In genomic region chr1:51235611-51236547, GRCh38 we compare ENCODE assay signal across 8 cellular contexts. TPM values are rescaled to one million over a fixed set of nuclear protein-coding genes. Genes with fewer than 3 reads are reported as not detected.
DNase-seq lines count a peak whose midpoint lies in the region; ATAC-seq, FAIRE-seq and TF ChIP-seq lines count a peak whose summit lies in the region.

Gene RNF11 (plus strand): TSS chr1:51236273. CDS start chr1:51236757, 484 bp downstream.

- peak within 1 kb of the TSS; percentile 98 to 99 for H3K27ac ChIP-seq in A549
- peak within 1 kb of the TSS; percentile 89 for H3K27ac ChIP-seq in VCaP
- peak within 1 kb of the TSS; percentile 95 for H3K27ac ChIP-seq in skeletal muscle tissue (ENCODE audit: low read depth, low read length)

- H3K36me3 ChIP-seq in skeletal muscle tissue (ENCODE audit: control insufficient read depth in 3 of 3, insufficient read depth in 3 of 3, low read length in 3 of 3) = peaks cover 0 to 4% (median 0%) of the 10 kb centered on the region in 3 donors

- TF ChIP-seq CTCF in A549 (IDR thresholded peaks at IDR 0.05) (no peak), VCaP (conservative IDR thresholded peaks at IDR 0.05) (no peak)

- peak; percentile 70 for TF ChIP-seq POLR2A in A549 (IDR thresholded peaks at IDR 0.05; ENCODE audit: low read length)

- peak; percentile 97 to 98 for ATAC-seq in A549
- peak; percentile 84 for ATAC-seq in GM18867 (IDR thresholded peaks at IDR 0.05; ENCODE audit: unreplicated experiment)
- peak; percentile 78 for ATAC-seq in HG03097 (IDR thresholded peaks at IDR 0.05; ENCODE audit: low FRiP score, unreplicated experiment)

- H3K9ac ChIP-seq in skeletal muscle tissue (ENCODE audit: low read depth in 1 of 3, low read length in 3 of 3) = peak within 1 kb of the TSS; percentile 98 to 99 (median 98)

- H3K4me3 ChIP-seq in A549 = peak within 1 kb of the TSS; percentile 100
- peak within 1 kb of the TSS; percentile 96 for H3K4me3 ChIP-seq in iPS-18c (ENCODE audit: insufficient read depth, low read depth, low read length)
- peak within 1 kb of the TSS; percentile 94 to 99 (median 96) for H3K4me3 ChIP-seq in skeletal muscle tissue (ENCODE audit: low read length in 3 of 3)

- H3K4me1 ChIP-seq in A549 = peaks cover 25% of the 10 kb centered on the region
- peaks cover 27 to 35% (median 34%) of the 10 kb centered on the region in 3 donors for H3K4me1 ChIP-seq in skeletal muscle tissue (ENCODE audit: control insufficient read depth in 3 of 3, insufficient read depth in 3 of 3, low read length in 3 of 3)

- no peak for TF ChIP-seq RAD21 in A549 (conservative IDR thresholded peaks at IDR 0.05 in 1 of 2, IDR thresholded peaks at IDR 0.05 in 1 of 2)

- 3% methylated on average over 16 of the region's 62 CpGs for WGBS in A549 (ENCODE audit: missing lambda C conversion rate)

- DNase-seq in A549 (ENCODE audit: low read depth in 1 of 2, low spot score in 1 of 2) (peak; percentile 69 to 74), NCI-H2171 (lab: John Stamatoyannopoulos, UW) (peak; percentile 91), T47D (ENCODE audit: low read depth in 1 of 2, low spot score in 1 of 2) (peak; percentile 72 to 89)

- no peak for FAIRE-seq in A549 (lab: Jason Lieb, UNC)

- in situ Hi-C loops in T47D (cut with HindIII; ENCODE audit: low pct_unique_long_range_greater_than_20kb, low sequenced_read_pairs) = no loop called here

- POLR2A ChIA-PET in A549 (lab: Yijun Ruan, JAX) = interaction anchor here (0.5 to 1.6 kb wide), 6 partner anchors 10 to 491 kb away, joined by 3 to 5 read pairs (median 3); no protein-coding TSS in a partner anchor

- TF ChIP-seq EP300 in A549 (IDR thresholded peaks at IDR 0.05) = no peak

- no peaks in the 10 kb centered on the region for H3K27me3 ChIP-seq in skeletal muscle tissue (ENCODE audit: control insufficient read depth in 3 of 3, insufficient read depth in 3 of 3, low read length in 3 of 3)

- H3K9me3 ChIP-seq in A549 (no peaks in the 10 kb centered on the region), iPS-18c (ENCODE audit: control insufficient read depth, insufficient read depth, low read length) (no peaks in the 10 kb centered on the region), skeletal muscle tissue (ENCODE audit: control insufficient read depth in 3 of 3, low read length in 3 of 3) (no peaks in the 10 kb centered on the region)

- peak within 1 kb of the TSS; percentile 95 for H3K4me2 ChIP-seq in A549

- CTCF ChIA-PET in A549 (lab: Yijun Ruan, JAX) = interaction anchor here (1.4 to 1.5 kb wide), 2 partner anchors 44 to 47 kb away, joined by 5 read pairs; no protein-coding TSS in a partner anchor

TF ChIP-seq in A549, 52 proteins besides CTCF, POLR2A, EP300 and RAD21 (continues in another document):
- TF ChIP-seq CBX2 (IDR thresholded peaks at IDR 0.05; ENCODE audit: borderline replicate concordance, low read depth) (no peak), MAFK (IDR thresholded peaks at IDR 0.05; ENCODE audit: partially characterized antibody) (no peak), KDM5A (IDR thresholded peaks at IDR 0.05) (no peak), EHMT2 (IDR thresholded peaks at IDR 0.05; ENCODE audit: low read depth) (no peak), MAZ (IDR thresholded peaks at IDR 0.05; ENCODE audit: borderline replicate concordance, low read depth, low read length) (no peak), JUN (IDR thresholded peaks at IDR 0.05) (peak in 1 of 2 experiments; percentile 70; a peak in 3 of 5 replicates), RNF2 (IDR thresholded peaks at IDR 0.05; ENCODE audit: borderline replicate concordance, low read depth) (no peak), KDM1A (IDR thresholded peaks at IDR 0.05; ENCODE audit: low read depth) (no peak), HDAC2 (IDR thresholded peaks at IDR 0.05) (no peak), PHF8 (IDR thresholded peaks at IDR 0.05; ENCODE audit: borderline replicate concordance, low read depth) (0 out of 2 replicates have a peak, but pooled peaks have one; percentile 28), ZFP36 (IDR thresholded peaks at IDR 0.05; ENCODE audit: borderline replicate concordance, partially characterized antibody) (no peak), ZSCAN20 (CRISPR knock-in tag; IDR thresholded peaks at IDR 0.05) (no peak), RFX5 (IDR thresholded peaks at IDR 0.05) (no peak), CHD4 (IDR thresholded peaks at IDR 0.05; ENCODE audit: borderline replicate concordance) (no peak), ELK1 (IDR thresholded peaks at IDR 0.05; ENCODE audit: low read depth, low read length) (no peak), RCOR1 (IDR thresholded peaks at IDR 0.05; ENCODE audit: low read depth, low read length) (no peak), BCL3 (IDR thresholded peaks at IDR 0.05) (peak; percentile 71; the same call in 1 of the 3 replicates), FOSB (CRISPR knock-in tag; IDR thresholded peaks at IDR 0.05) (no peak), POLR2AphosphoS2 (conservative IDR thresholded peaks at IDR 0.05; ENCODE audit: low read length) (no peak), CHD2 (IDR thresholded peaks at IDR 0.05; ENCODE audit: low read length, partially characterized antibody) (no peak), NPAS2 (CRISPR knock-in tag; IDR thresholded peaks at IDR 0.05; ENCODE audit: borderline replicate concordance) (no peak), MAX (IDR thresholded peaks at IDR 0.05) (peak; percentile 41)
- TF ChIP-seq, protein P1, sequence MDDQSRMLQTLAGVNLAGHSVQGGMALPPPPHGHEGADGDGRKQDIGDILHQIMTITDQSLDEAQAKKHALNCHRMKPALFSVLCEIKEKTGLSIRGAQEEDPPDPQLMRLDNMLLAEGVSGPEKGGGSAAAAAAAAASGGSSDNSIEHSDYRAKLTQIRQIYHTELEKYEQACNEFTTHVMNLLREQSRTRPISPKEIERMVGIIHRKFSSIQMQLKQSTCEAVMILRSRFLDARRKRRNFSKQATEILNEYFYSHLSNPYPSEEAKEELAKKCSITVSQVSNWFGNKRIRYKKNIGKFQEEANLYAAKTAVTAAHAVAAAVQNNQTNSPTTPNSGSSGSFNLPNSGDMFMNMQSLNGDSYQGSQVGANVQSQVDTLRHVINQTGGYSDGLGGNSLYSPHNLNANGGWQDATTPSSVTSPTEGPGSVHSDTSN (IDR thresholded peaks at IDR 0.05) = 0 out of 2 replicates have a peak, but pooled peaks have one; percentile 27
- TF ChIP-seq, protein P2, sequence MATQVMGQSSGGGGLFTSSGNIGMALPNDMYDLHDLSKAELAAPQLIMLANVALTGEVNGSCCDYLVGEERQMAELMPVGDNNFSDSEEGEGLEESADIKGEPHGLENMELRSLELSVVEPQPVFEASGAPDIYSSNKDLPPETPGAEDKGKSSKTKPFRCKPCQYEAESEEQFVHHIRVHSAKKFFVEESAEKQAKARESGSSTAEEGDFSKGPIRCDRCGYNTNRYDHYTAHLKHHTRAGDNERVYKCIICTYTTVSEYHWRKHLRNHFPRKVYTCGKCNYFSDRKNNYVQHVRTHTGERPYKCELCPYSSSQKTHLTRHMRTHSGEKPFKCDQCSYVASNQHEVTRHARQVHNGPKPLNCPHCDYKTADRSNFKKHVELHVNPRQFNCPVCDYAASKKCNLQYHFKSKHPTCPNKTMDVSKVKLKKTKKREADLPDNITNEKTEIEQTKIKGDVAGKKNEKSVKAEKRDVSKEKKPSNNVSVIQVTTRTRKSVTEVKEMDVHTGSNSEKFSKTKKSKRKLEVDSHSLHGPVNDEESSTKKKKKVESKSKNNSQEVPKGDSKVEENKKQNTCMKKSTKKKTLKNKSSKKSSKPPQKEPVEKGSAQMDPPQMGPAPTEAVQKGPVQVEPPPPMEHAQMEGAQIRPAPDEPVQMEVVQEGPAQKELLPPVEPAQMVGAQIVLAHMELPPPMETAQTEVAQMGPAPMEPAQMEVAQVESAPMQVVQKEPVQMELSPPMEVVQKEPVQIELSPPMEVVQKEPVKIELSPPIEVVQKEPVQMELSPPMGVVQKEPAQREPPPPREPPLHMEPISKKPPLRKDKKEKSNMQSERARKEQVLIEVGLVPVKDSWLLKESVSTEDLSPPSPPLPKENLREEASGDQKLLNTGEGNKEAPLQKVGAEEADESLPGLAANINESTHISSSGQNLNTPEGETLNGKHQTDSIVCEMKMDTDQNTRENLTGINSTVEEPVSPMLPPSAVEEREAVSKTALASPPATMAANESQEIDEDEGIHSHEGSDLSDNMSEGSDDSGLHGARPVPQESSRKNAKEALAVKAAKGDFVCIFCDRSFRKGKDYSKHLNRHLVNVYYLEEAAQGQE (IDR thresholded peaks at IDR 0.05) = no peak

RNA-seq across cellular contexts. Expression of gene RNF11, which starts in this region (rescaled TPM):
- 56.8 and 66.8 TPM in 2 replicates for polyA plus RNA-seq in A549 (2011; rRNA removed)
- polyA plus RNA-seq in A549 (2012; cell fraction: cytosol; rRNA removed) = 15.3 and 16.0 TPM in 2 replicates
- polyA plus RNA-seq in A549 (2012; cell fraction: nucleus; rRNA removed) = 3.2 and 6.6 TPM in 2 replicates
- 25.8 to 30.3 TPM (median 28.5 TPM) in 3 replicates for polyA plus RNA-seq in A549 (2017; fragmentation: RNase III; extraction: RNeasy Plus Mini Kit Qiagen cat#74134 plus additional on column Dnase treatment)
- polyA minus RNA-seq in A549 (2011; rRNA and poly(A)+ RNA removed) = 33.2 and 34.1 TPM in 2 replicates
- 53.8 TPM for total RNA-seq in skeletal muscle tissue

Comparison
In these comparisons a context has a peak if more than half of its experiments do, and no peak if none do; other contexts are left out.
1. Peak in every context shown above with its lines: DNase-seq, ATAC-seq, H3K4me3 ChIP-seq and H3K27ac ChIP-seq.